In genomic region chr19:42126565-42126964, GRCh38 we compare ENCODE assay signal across 1 cellular context.
TF ChIP-seq lines count a peak whose summit lies in the region.

No MANE protein-coding gene starts in this region.

TF ChIP-seq in HepG2, 621 proteins besides CTCF, POLR2A, EP300 and RAD21:
- TF ChIP-seq ZNF782 (CRISPR knock-in tag; IDR thresholded peaks at IDR 0.05; ENCODE audit: borderline replicate concordance): no peak
- TF ChIP-seq RFX1 (IDR thresholded peaks at IDR 0.05): no peak
- TF ChIP-seq ZNF350 (CRISPR knock-in tag; IDR thresholded peaks at IDR 0.05; ENCODE audit: borderline replicate concordance, low read depth): no peak
- TF ChIP-seq ZNF737 (CRISPR knock-in tag; IDR thresholded peaks at IDR 0.05; ENCODE audit: borderline replicate concordance): no peak
- no peak for TF ChIP-seq ZEB1 (IDR thresholded peaks at IDR 0.05; ENCODE audit: insufficient replicate concordance, low read depth)
